ENCODE assay signal across 17 cellular contexts in genomic region chr5:451587-452458, GRCh38.
"Had no signal": no experiment of that assay in that cellular context is flagged by ENCODE, and none has a peak within 500 bp of the region (broad histone marks: within the 10 kb centered on the region; RNA-seq: fewer than 3 reads in every experiment).

No MANE protein-coding gene starts in this region.

- ATAC-seq: heart right ventricle; left lung; stimulated activated memory B cell treated with anti-CD40 and anti-IgM and Interleukin-4, amounts not matched to agents 10 μg/mL and 1 μg/mL and 100 μg/mL, for 72 hours had no signal

- H3K4me1 Mint-ChIP-seq: mesothelial cell of epicardium, nephron had no signal

- H3K4me3 Mint-ChIP-seq: activated CD4-positive, alpha-beta memory T cell treated with anti-CD3 and anti-CD28 coated beads, Interleukin-2, amount 10 ng/mL, durations not matched to agents 7 days and 5 days; dendritic cell treated with granulocyte-macrophage colony-stimulating factor and Interleukin-4, amounts not matched to agents 40 ng/mL and 50 ng/mL, for 4 days; mesothelial cell of epicardium; nephron; stimulated activated memory B cell treated with anti-CD40 and anti-IgM and Interleukin-4, amounts not matched to agents 10 μg/mL and 1 μg/mL and 100 μg/mL, for 72 hours had no signal

- H3K27me3 Mint-ChIP-seq: activated CD4-positive, alpha-beta memory T cell treated with anti-CD3 and anti-CD28 coated beads, Interleukin-2, amount 10 ng/mL, durations not matched to agents 7 days and 5 days; dendritic cell treated with granulocyte-macrophage colony-stimulating factor and Interleukin-4, amounts not matched to agents 40 ng/mL and 50 ng/mL, for 4 days; stimulated activated memory B cell treated with anti-CD40 and anti-IgM and Interleukin-4, amounts not matched to agents 10 μg/mL and 1 μg/mL and 100 μg/mL, for 72 hours had no signal

- DNase-seq: activated CD4-positive, alpha-beta memory T cell treated with anti-CD3 and anti-CD28 coated beads, Interleukin-2, amount 10 ng/mL, durations not matched to agents 7 days and 5 days; activated CD4-positive, alpha-beta T cell treated with anti-CD3 and anti-CD28 coated beads for 1 hour; activated CD8-positive, alpha-beta memory T cell treated with anti-CD3 and anti-CD28 coated beads, Interleukin-2, amount 50 U/mL, for 4 hours; activated naive CD4-positive, alpha-beta T cell treated with anti-CD3 and anti-CD28 coated beads, Interleukin-2, amount 50 U/mL, for 16 hours; amniotic stem cell; effector CD8-positive, alpha-beta T cell; esophagus squamous epithelium; heart right ventricle; left lung; stimulated activated CD4-positive, alpha-beta T cell treated with anti-CD3 and anti-CD28 coated beads, Interleukin-4, amount 100 ng/mL, for 24 hours; T-helper 2 cell; thyroid gland had no signal

- H3K27ac Mint-ChIP-seq: activated CD4-positive, alpha-beta memory T cell treated with anti-CD3 and anti-CD28 coated beads, Interleukin-2, amount 10 ng/mL, durations not matched to agents 7 days and 5 days; activated T-helper 2 cell treated with anti-CD3 and anti-CD28 coated beads, Interferon-gamma antibody, Interleukin-2, Interleukin-4, amounts not matched to agents 10 μg/mL and 5 μg/mL and 100 μg/mL, durations not matched to agents 14 hours and 24 hours and 36 hours; dendritic cell treated with granulocyte-macrophage colony-stimulating factor and Interleukin-4, amounts not matched to agents 40 ng/mL and 50 ng/mL, for 4 days; mesothelial cell of epicardium; nephron; stimulated activated memory B cell treated with anti-CD40 and anti-IgM and Interleukin-4, amounts not matched to agents 10 μg/mL and 1 μg/mL and 100 μg/mL, for 72 hours had no signal
